Comparison of ENCODE assay signal across 17 cellular contexts in the genomic region with DNA sequence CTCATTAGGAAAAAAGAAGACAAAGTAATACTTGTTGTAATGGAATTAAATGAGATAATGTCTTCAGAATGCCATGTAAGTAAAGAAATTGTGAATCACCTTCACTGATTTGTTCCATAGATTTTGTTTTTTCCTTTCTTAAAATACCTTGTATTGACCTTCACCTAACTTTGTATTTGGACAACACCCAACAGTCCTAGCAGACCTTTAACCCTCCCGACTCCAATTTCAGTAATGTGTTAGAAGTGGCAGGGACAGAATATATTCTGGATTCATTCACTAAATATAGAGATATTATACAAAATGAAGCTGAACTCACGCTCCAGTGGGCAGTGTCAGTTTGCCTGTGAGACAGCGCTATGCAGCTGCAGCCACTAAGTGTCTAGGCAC. TPM values are rescaled to one million over a fixed set of nuclear protein-coding genes. Genes with fewer than 3 reads are reported as not detected.
A peak's percentile ranks its signal among the peaks of the same experiment; 100 is the strongest.
DNase-seq lines count a peak whose midpoint lies in the region; ATAC-seq and TF ChIP-seq lines count a peak whose summit lies in the region.
"Had no signal": no experiment of that assay in that cellular context is flagged by ENCODE, and none has a peak within 500 bp of the region (broad histone marks: within the 10 kb centered on the region; RNA-seq: fewer than 3 reads in every experiment).

No MANE protein-coding gene starts in this region.

- TF ChIP-seq POLR2A in IMR-90 (IDR thresholded peaks at IDR 0.05; ENCODE audit: low read depth, low read length), result no peak

- H3K56ac ChIP-seq in IMR-90 (ENCODE audit: extremely low read depth, insufficient read depth, low read length), result no peak overlapping the region

- H4K5ac ChIP-seq in IMR-90 (ENCODE audit: low read depth, low read length), result no peak overlapping the region

- no peak overlapping the region for H2AK5ac ChIP-seq in IMR-90 (ENCODE audit: low read depth, low read length)

- WGBS in IMR-90 (ENCODE audit: extremely low coverage in 2 of 2, insufficient read length in 1 of 2), 2 experiments, result no CpG with 5 or more reads among the region's 3 CpGs
- 57% methylated on average over 3 of the region's 3 CpGs for WGBS in liver

- H3K23ac ChIP-seq in IMR-90 (ENCODE audit: low read depth, low read length), result peak overlapping the region; percentile 56; the same call in 1 of the 2 replicates

- H2BK20ac ChIP-seq in IMR-90 (ENCODE audit: low read depth, low read length), result no peak overlapping the region

- no peak overlapping the region for H3K4ac ChIP-seq in IMR-90 (ENCODE audit: low read depth, low read length)

- dilution Hi-C loops in IMR-90 (cut with HindIII; ENCODE audit: low sequenced_read_pairs, unreplicated experiment), result no loop called here

- in situ Hi-C loops in IMR-90 (cut with MboI; ENCODE audit: low sequenced_read_pairs), result no loop called here

- H3K18ac ChIP-seq in IMR-90 (ENCODE audit: low read depth, low read length), result no peak overlapping the region

- no peak overlapping the region for H2BK5ac ChIP-seq in IMR-90 (ENCODE audit: low read depth, low read length, poor library complexity, severe bottlenecking)

- no peak overlapping the region for H3K4me2 ChIP-seq in IMR-90 (ENCODE audit: low read depth, low read length)

- no peaks in the 10 kb centered on the region; the same call in 1 of the 2 replicates for H3K36me3 ChIP-seq in IMR-90 (ENCODE audit: control insufficient read depth, insufficient read depth, low read length)
- H3K36me3 ChIP-seq in liver (ENCODE audit: control insufficient read depth in 4 of 4, insufficient read depth in 3 of 4, low read depth in 1 of 4, low read length in 3 of 4), result no peaks in the 10 kb centered on the region
- H3K36me3 ChIP-seq in skeletal muscle tissue (ENCODE audit: control insufficient read depth in 3 of 3, insufficient read depth in 3 of 3, low read length in 3 of 3), result no peaks in the 10 kb centered on the region
- no peaks in the 10 kb centered on the region for H3K36me3 ChIP-seq in colonic mucosa

- BruUV-seq in IMR-90 (replicated peaks; lab: Mats Ljungman, UMichigan), result no TSS peak

- no peak overlapping the region for H3K27ac ChIP-seq in IMR-90 (ENCODE audit: insufficient read depth, low read length)
- peak overlapping the region; percentile 83 for H3K27ac ChIP-seq in VCaP
- no peak overlapping the region for H3K27ac ChIP-seq in liver (ENCODE audit: low read depth in 1 of 2, low read length in 2 of 2)
- peak overlapping the region; percentile 45 for H3K27ac ChIP-seq in skeletal muscle tissue (ENCODE audit: low read depth, low read length)
- no peak overlapping the region for H3K27ac ChIP-seq in colonic mucosa
- H3K27ac ChIP-seq: GM23248, RWPE1, SJSA1 had no signal

- H3K9me3 ChIP-seq in IMR-90 (ENCODE audit: control insufficient read depth, insufficient read depth, low read length) (no peaks in the 10 kb centered on the region), liver (ENCODE audit: control insufficient read depth in 4 of 4, low read length in 3 of 4) (no peaks in the 10 kb centered on the region), skeletal muscle tissue (ENCODE audit: control insufficient read depth in 3 of 3, low read length in 3 of 3) (no peaks in the 10 kb centered on the region), colonic mucosa (no peaks in the 10 kb centered on the region)
- H3K9me3 ChIP-seq: SJSA1 had no signal

- intact Hi-C loops in IMR-90 (cut with micrococcal nuclease) (no loop called here), colonic mucosa (cut with DNase I) (no loop called here)

- H3K27me3 ChIP-seq in IMR-90 (ENCODE audit: control insufficient read depth, insufficient read depth, low read length) (no peaks in the 10 kb centered on the region), liver (ENCODE audit: control insufficient read depth in 4 of 4, insufficient read depth in 4 of 4, low read length in 3 of 4) (no peaks in the 10 kb centered on the region), skeletal muscle tissue (ENCODE audit: control insufficient read depth in 3 of 3, insufficient read depth in 3 of 3, low read length in 3 of 3) (no peaks in the 10 kb centered on the region), colonic mucosa (no peaks in the 10 kb centered on the region)
- H3K27me3 ChIP-seq: SJSA1 had no signal

- no peak overlapping the region for H2BK15ac ChIP-seq in IMR-90 (ENCODE audit: low read depth, low read length)

- peaks cover 11% of the 10 kb centered on the region for H3K4me1 ChIP-seq in IMR-90 (ENCODE audit: control insufficient read depth, insufficient read depth, low read length)
- H3K4me1 ChIP-seq in liver (ENCODE audit: control insufficient read depth in 4 of 4, insufficient read depth in 4 of 4, low read length in 3 of 4), result peaks cover 5 to 47% (median 30%) of the 10 kb centered on the region in 4 donors
- H3K4me1 ChIP-seq in skeletal muscle tissue (ENCODE audit: control insufficient read depth in 3 of 3, insufficient read depth in 3 of 3, low read length in 3 of 3), result peaks cover 10 to 18% (median 16%) of the 10 kb centered on the region in 3 donors
- H3K4me1 ChIP-seq in colonic mucosa, result no peaks in the 10 kb centered on the region

- CTCF ChIA-PET in IMR-90 (lab: Yijun Ruan, JAX), result interaction anchor here (0.8 to 1.8 kb wide), 2 partner anchors 9 to 14 kb away, joined by 3 to 8 read pairs; no protein-coding TSS in a partner anchor

- no peak overlapping the region for H2AFZ ChIP-seq in IMR-90 (replicated peaks; ENCODE audit: low read length, poor library complexity)
- H2AFZ ChIP-seq: GM23248 had no signal

- TF ChIP-seq CTCF in IMR-90 (conservative IDR thresholded peaks at IDR 0.05; ENCODE audit: low read depth, low read length) (no peak), VCaP (conservative IDR thresholded peaks at IDR 0.05) (no peak), liver (IDR thresholded peaks at IDR 0.05; ENCODE audit: low read depth, low read length, missing input control) (no peak), colonic mucosa (IDR thresholded peaks at IDR 0.05) (no peak)

- H2AK9ac ChIP-seq in IMR-90 (replicated peaks; ENCODE audit: low read depth, low read length, poor library complexity), result no peak overlapping the region

- no peak overlapping the region for H2BK120ac ChIP-seq in IMR-90 (ENCODE audit: low read depth, low read length)

- peaks cover 23% of the 10 kb centered on the region for H3K9me1 ChIP-seq in IMR-90 (ENCODE audit: insufficient read depth, low read length)

- DNase-seq in IMR-90 (no peak), colonic mucosa (no peak), amniotic stem cell (lab: John Stamatoyannopoulos, UW) (no peak)
- DNase-seq: DMS 273 treated with DMSO at 0.1 percent for 48 hours, EL, GM23248, NCI-H187 treated with DMSO at 0.1 percent for 48 hours, NCI-H510A treated with DMSO at 0.1 percent for 48 hours, OCI-M1, SW 1271 had no signal

- H3K9ac ChIP-seq in IMR-90 (ENCODE audit: low read depth, low read length), result no peak overlapping the region
- H3K9ac ChIP-seq in liver (ENCODE audit: low read depth in 1 of 2, low read length in 2 of 2), result no peak overlapping the region
- H3K9ac ChIP-seq in skeletal muscle tissue (ENCODE audit: low read depth in 1 of 3, low read length in 3 of 3), result no peak overlapping the region
- no peak overlapping the region for H3K9ac ChIP-seq in colonic mucosa (ENCODE audit: low read depth in 2 of 2, low read length in 2 of 2)
- H3K9ac ChIP-seq: GM23248 had no signal

- H4K8ac ChIP-seq in IMR-90 (ENCODE audit: low read depth in 2 of 2, low read length in 2 of 2), result no peak overlapping the region

- TF ChIP-seq RAD21 in IMR-90 (IDR thresholded peaks at IDR 0.05; ENCODE audit: low read length) (no peak), liver (IDR thresholded peaks at IDR 0.05) (peak in 1 of 2 donors; percentile 7)

- H3K79me1 ChIP-seq in IMR-90 (ENCODE audit: low read depth in 1 of 2, low read length in 2 of 2), result peaks cover 63 to 87% of the 10 kb centered on the region in 2 experiments

- ATAC-seq in IMR-90 (ENCODE audit: low read depth), result no peak
- no peak for ATAC-seq in HG03460 (IDR thresholded peaks at IDR 0.05; ENCODE audit: unreplicated experiment)

- peaks cover 27% of the 10 kb centered on the region for H4K20me1 ChIP-seq in IMR-90 (ENCODE audit: insufficient read depth, low read length)

- no peak overlapping the region for H3K4me3 ChIP-seq in IMR-90 (ENCODE audit: insufficient read depth, low read depth, low read length)
- H3K4me3 ChIP-seq in liver (ENCODE audit: low read depth in 1 of 3, low read length in 3 of 3), result no peak overlapping the region
- no peak overlapping the region for H3K4me3 ChIP-seq in skeletal muscle tissue (ENCODE audit: low read length in 3 of 3)
- no peak overlapping the region for H3K4me3 ChIP-seq in colonic mucosa
- H3K4me3 ChIP-seq: GM23248, K562, SJSA1 had no signal

- no peak overlapping the region for H3K14ac ChIP-seq in IMR-90 (replicated peaks; ENCODE audit: low read depth, low read length)

- H4K91ac ChIP-seq in IMR-90 (ENCODE audit: insufficient read depth, low read depth, low read length), result no peak overlapping the region

- POLR2A ChIA-PET in IMR-90 (lab: Charles Lee; ENCODE audit: unreplicated experiment), result no interaction called here

TF ChIP-seq in IMR-90, 13 proteins besides CTCF, POLR2A, EP300 and RAD21:
- TF ChIP-seq, protein P1, sequence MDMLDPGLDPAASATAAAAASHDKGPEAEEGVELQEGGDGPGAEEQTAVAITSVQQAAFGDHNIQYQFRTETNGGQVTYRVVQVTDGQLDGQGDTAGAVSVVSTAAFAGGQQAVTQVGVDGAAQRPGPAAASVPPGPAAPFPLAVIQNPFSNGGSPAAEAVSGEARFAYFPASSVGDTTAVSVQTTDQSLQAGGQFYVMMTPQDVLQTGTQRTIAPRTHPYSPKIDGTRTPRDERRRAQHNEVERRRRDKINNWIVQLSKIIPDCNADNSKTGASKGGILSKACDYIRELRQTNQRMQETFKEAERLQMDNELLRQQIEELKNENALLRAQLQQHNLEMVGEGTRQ (IDR thresholded peaks at IDR 0.05; ENCODE audit: low read depth, low read length), result no peak

TF ChIP-seq in liver, 16 proteins besides CTCF, POLR2A, EP300 and RAD21:
- TF ChIP-seq HNF4A (conservative IDR thresholded peaks at IDR 0.05), result peak; percentile 56 to 63
- no peak for TF ChIP-seq YY1 (IDR thresholded peaks at IDR 0.05)
- peak; percentile 47 for TF ChIP-seq SP1 (IDR thresholded peaks at IDR 0.05)
- TF ChIP-seq NR2F2 (IDR thresholded peaks at IDR 0.05), result no peak
- TF ChIP-seq RXRA (IDR thresholded peaks at IDR 0.05), result peak in 1 of 2 donors; percentile 32
- peak in 1 of 2 donors; percentile 26 for TF ChIP-seq JUND (IDR thresholded peaks at IDR 0.05)
- TF ChIP-seq TAF1 (conservative IDR thresholded peaks at IDR 0.05), result no peak
TF ChIP-seq in liver: peak in this region for 4.

RNA-seq across cellular contexts. Expression of a gene that starts 57.9 kb away (rescaled TPM):
- total RNA-seq in IMR-90 (2012; rRNA removed), result 74.2 and 87.8 TPM in 2 replicates
- 76.4 and 83.0 TPM in 2 replicates for polyA plus RNA-seq in IMR-90 (2012; rRNA removed)
- polyA plus RNA-seq in IMR-90 (2012; cell fraction: cytosol; rRNA removed), result 62.3 and 63.1 TPM in 2 replicates
- polyA plus RNA-seq in IMR-90 (2012; cell fraction: nucleus; rRNA removed; ENCODE audit: low replicate concordance), result 38.7 and 53.5 TPM in 2 replicates
- total RNA-seq in liver, result 10 to 100 TPM; 24.5 to 25.5 TPM
- polyA plus RNA-seq in liver, result 10 to 100 TPM in 1 of 2 donors, 1 to 10 TPM in 1; 8.9 to 10.1 TPM
- 26.1 TPM for total RNA-seq in skeletal muscle tissue
- total RNA-seq in colonic mucosa, result 10 to 100 TPM; 39.6 to 69.0 TPM

Comparison
In these comparisons a context has a peak if more than half of its experiments do, and no peak if none do; other contexts are left out.
1. H3K27ac ChIP-seq: peak in VCaP (single experiment) and skeletal muscle tissue (single experiment); none in IMR-90 (single experiment), liver (0 of 2) and colonic mucosa (single experiment).